ENCODE assay signal across 10 cellular contexts in the genomic region with DNA sequence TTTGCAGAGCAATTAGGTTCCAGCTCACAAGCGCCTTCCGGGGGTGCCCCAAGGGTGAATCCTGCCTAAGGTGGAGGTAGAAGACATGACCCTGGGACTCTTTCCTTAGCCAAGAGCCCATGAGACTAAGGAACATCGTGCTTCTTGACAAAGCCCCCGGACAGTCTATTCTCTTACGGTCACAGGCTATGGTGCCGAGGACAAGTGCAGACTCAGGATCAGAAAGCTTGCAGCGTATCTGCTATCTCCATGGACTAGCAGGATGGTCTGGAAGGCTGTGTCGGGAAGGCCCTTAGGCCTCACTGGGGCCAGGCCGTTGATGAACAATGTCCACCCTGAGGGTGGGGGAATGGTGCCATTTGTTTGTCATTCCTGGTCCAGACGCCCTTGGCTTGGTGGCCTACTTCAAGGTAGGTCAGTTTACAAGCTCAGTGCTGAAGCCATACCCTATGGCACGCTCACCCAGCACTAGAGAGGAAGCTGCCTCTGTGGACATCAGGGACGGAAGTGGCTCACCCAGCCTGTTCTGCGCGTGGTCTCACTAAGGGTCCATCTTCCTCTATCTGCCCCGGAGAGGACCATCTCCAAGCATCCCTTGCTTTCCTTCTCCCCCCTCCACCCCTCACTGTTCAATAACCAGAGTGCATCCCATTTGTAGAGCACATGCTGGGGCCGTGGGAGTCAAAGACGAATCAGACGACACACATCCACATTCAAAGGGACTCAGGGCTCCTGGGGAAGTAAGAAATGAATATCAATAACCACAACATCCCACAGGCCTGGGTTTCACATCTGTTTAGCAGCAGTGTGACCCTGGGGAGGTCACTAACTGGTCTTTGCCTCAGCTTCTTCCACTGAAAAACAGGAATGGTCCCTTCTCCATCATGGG. TPM values are rescaled to one million over a fixed set of nuclear protein-coding genes. Genes with fewer than 3 reads are reported as not detected.
DNase-seq lines count a peak whose midpoint lies in the region; ATAC-seq, FAIRE-seq and TF ChIP-seq lines count a peak whose summit lies in the region.
"Had no signal": no experiment of that assay in that cellular context is flagged by ENCODE, and none has a peak within 500 bp of the region (broad histone marks: within the 10 kb centered on the region; RNA-seq: fewer than 3 reads in every experiment).

No MANE protein-coding gene starts in this region.

- no peak for TF ChIP-seq CTCF in omental fat pad (IDR thresholded peaks at IDR 0.05)

- FAIRE-seq in GM12891 (lab: Jason Lieb, UNC) = no peak

- peaks cover 14% of the 10 kb centered on the region for H3K4me1 Mint-ChIP-seq in activated T-cell treated with anti-CD3 and anti-CD28 coated beads, Interleukin-2, amount 50 U/mL, for 72 hours (ENCODE audit: low read depth)
- H3K4me1 Mint-ChIP-seq: mesothelial cell of epicardium had no signal

- H3K36me3 Mint-ChIP-seq in activated T-cell treated with anti-CD3 and anti-CD28 coated beads, Interleukin-2, amount 50 U/mL, for 72 hours (ENCODE audit: insufficient read depth in 2 of 2) = no peaks in the 10 kb centered on the region

- no peak for DNase-seq in GM12891 (ENCODE audit: insufficient read length, low spot score)
- peak; percentile 29 to 37 for DNase-seq in activated T-cell treated with anti-CD3 and anti-CD28 coated beads, Interleukin-2, amount 50 U/mL, for 72 hours
- DNase-seq in omental fat pad (ENCODE audit: low spot score) = no peak
- DNase-seq in UCSD-AML1 (lab: John Stamatoyannopoulos, UW; ENCODE audit: unreplicated experiment) = no peak
- DNase-seq in activated effector memory CD4-positive, alpha-beta T cell treated with anti-CD3 and anti-CD28 coated beads, Interleukin-2, amount 50 U/mL, for 16 hours = no peak
- no peak for DNase-seq in NCI-H345 (lab: John Stamatoyannopoulos, UW)
- DNase-seq: NCI-H510A had no signal

- TF ChIP-seq POLR2A in GM12891 (IDR thresholded peaks at IDR 0.05; ENCODE audit: low read depth, low read length) = no peak

- H3K9me3 Mint-ChIP-seq in activated T-cell treated with anti-CD3 and anti-CD28 coated beads, Interleukin-2, amount 50 U/mL, for 72 hours = no peaks in the 10 kb centered on the region
- H3K9me3 Mint-ChIP-seq: mesothelial cell of epicardium had no signal

- ATAC-seq in GM21717 (IDR thresholded peaks at IDR 0.05; ENCODE audit: unreplicated experiment) = peak; percentile 78
- peak; percentile 77 to 94 for ATAC-seq in activated T-cell treated with anti-CD3 and anti-CD28 coated beads, Interleukin-2, amount 50 U/mL, for 72 hours (replicated peaks in 1 of 2)
- peak; percentile 41 for ATAC-seq in omental fat pad (ENCODE audit: low FRiP score)
- ATAC-seq in GM21576 (IDR thresholded peaks at IDR 0.05; ENCODE audit: unreplicated experiment) = no peak

- no peak overlapping the region for H3K4me3 Mint-ChIP-seq in activated T-cell treated with anti-CD3 and anti-CD28 coated beads, Interleukin-2, amount 50 U/mL, for 72 hours
- H3K4me3 Mint-ChIP-seq: mesothelial cell of epicardium had no signal

- H3K27me3 Mint-ChIP-seq in activated T-cell treated with anti-CD3 and anti-CD28 coated beads, Interleukin-2, amount 50 U/mL, for 72 hours (ENCODE audit: low read depth) = no peaks in the 10 kb centered on the region

- no peak overlapping the region for H3K27ac Mint-ChIP-seq in activated T-cell treated with anti-CD3 and anti-CD28 coated beads, Interleukin-2, amount 50 U/mL, for 72 hours
- H3K27ac Mint-ChIP-seq: mesothelial cell of epicardium had no signal

TF ChIP-seq in GM12891, 5 proteins besides CTCF, POLR2A, EP300 and RAD21:
- no peak for TF ChIP-seq POLR2AphosphoS5 (IDR thresholded peaks at IDR 0.05; ENCODE audit: low read depth, low read length)
- TF ChIP-seq TAF1 (IDR thresholded peaks at IDR 0.05; ENCODE audit: low read depth, low read length) = no peak
- peak; percentile 24; the same call in 1 of the 2 replicates for TF ChIP-seq POU2F2 (IDR thresholded peaks at IDR 0.05; ENCODE audit: low read depth, low read length)
- peak; percentile 59 for TF ChIP-seq SPI1 (IDR thresholded peaks at IDR 0.05; ENCODE audit: low read depth, low read length)
- TF ChIP-seq PAX5 (IDR thresholded peaks at IDR 0.05; ENCODE audit: insufficient read depth, low read length, severe bottlenecking) = no peak
TF ChIP-seq in GM12891: peak in this region for 2.

RNA-seq across cellular contexts. Expression of a gene that starts 45.0 kb away (rescaled TPM):
- polyA plus RNA-seq in GM12891 (2012; ENCODE audit: low read depth, missing spikeins) = 0.23 TPM
- 1 to 10 TPM in 1 of 2 donors, under 1 TPM in 1; 0.10 to 3.8 TPM for total RNA-seq in activated T-cell treated with anti-CD3 and anti-CD28 coated beads, Interleukin-2, amount 50 U/mL, for 72 hours
- total RNA-seq in omental fat pad = 1 to 10 TPM; 1.3 to 4.4 (median 3.3) TPM

Comparison
In these comparisons a context has a peak if more than half of its experiments do, and no peak if none do; other contexts are left out.
1. DNase-seq: peak in activated T-cell treated with anti-CD3 and anti-CD28 coated beads, Interleukin-2, amount 50 U/mL, for 72 hours (2 of 2); none in GM12891 (single experiment), omental fat pad (single experiment), UCSD-AML1 (single experiment), activated effector memory CD4-positive, alpha-beta T cell treated with anti-CD3 and anti-CD28 coated beads, Interleukin-2, amount 50 U/mL, for 16 hours (single experiment) and NCI-H345 (single experiment).